Comparison of ENCODE assay signal across 23 cellular contexts in the genomic region with DNA sequence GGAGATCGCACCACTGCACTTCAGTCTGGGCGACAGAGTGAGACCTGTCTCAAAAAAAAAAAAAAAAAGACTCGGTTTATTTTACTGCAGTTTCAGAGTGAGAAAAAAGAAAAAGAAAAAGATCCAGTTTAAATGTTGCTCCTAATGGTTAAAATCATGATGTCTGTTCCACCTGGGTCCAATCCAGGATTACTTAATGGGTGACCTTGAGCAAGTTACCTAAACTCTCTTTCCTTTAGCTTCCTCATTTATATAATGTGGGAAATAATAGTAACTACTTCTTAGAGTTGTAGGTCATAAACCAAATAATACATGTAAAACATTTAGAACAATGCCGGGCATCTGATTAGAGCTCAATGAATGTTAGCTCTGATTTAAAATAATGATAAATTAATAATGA. TPM values are rescaled to one million over a fixed set of nuclear protein-coding genes. Genes with fewer than 3 reads are reported as not detected.
DNase-seq lines count a peak whose midpoint lies in the region; ATAC-seq, FAIRE-seq and TF ChIP-seq lines count a peak whose summit lies in the region.
"Had no signal": no experiment of that assay in that cellular context is flagged by ENCODE, and none has a peak within 500 bp of the region (broad histone marks: within the 10 kb centered on the region; RNA-seq: fewer than 3 reads in every experiment).

No MANE protein-coding gene starts in this region.

- peaks cover 7% of the 10 kb centered on the region for H3K4me1 Mint-ChIP-seq in Caco-2 (ENCODE audit: low read depth, unreplicated experiment)

- no peak for TF ChIP-seq CTCF in body of pancreas (IDR thresholded peaks at IDR 0.05)
- TF ChIP-seq CTCF in liver (IDR thresholded peaks at IDR 0.05; ENCODE audit: low read depth, low read length, missing input control): no peak
- no peak for TF ChIP-seq CTCF in pancreas (IDR thresholded peaks at IDR 0.05)
- no peak for TF ChIP-seq CTCF in Caco-2 (IDR thresholded peaks at IDR 0.05; ENCODE audit: insufficient read depth in 1 of 2, low read depth in 1 of 2, low read length in 1 of 2, severe bottlenecking in 1 of 2, unreplicated experiment in 1 of 2)

- H3K27ac ChIP-seq in body of pancreas (peak overlapping the region in 2 of 4 donors; percentile 13 to 75), liver (ENCODE audit: low read depth in 1 of 2, low read length in 2 of 2) (peak overlapping the region; percentile 84 to 85), pancreas (peak overlapping the region in 2 of 4 donors; percentile 50 to 64), substantia nigra (ENCODE audit: low read depth, low read length, poor library complexity, severe bottlenecking) (no peak overlapping the region)
- H3K27ac ChIP-seq: A549, GM23248 had no signal

- FAIRE-seq in G401.6 (lab: Jason Lieb, UNC) (peak; percentile 36), pancreas (lab: Jason Lieb, UNC) (no peak)
- FAIRE-seq: A549, GM12892, GM19239, H1 had no signal

- DNase-seq in body of pancreas (peak in 2 of 4 donors; percentile 34 to 64), pancreas (peak in 2 of 6 donors; percentile 27), Caco-2 (no peak), posterior vena cava (ENCODE audit: low spot score) (no peak), substantia nigra (lab: John Stamatoyannopoulos, UW) (no peak)
- DNase-seq: 8988T; ACHN; BE2C; Calu3; CD4-positive, alpha-beta T cell; CD8-positive, alpha-beta memory T cell; DMS79 treated with DMSO at 0.1 percent for 48 hours; GM23248; H9 had no signal

- BruUV-seq in Caco-2 (replicated peaks; lab: Mats Ljungman, UMichigan): no TSS peak

- no peaks in the 10 kb centered on the region for H3K27me3 Mint-ChIP-seq in Caco-2 (ENCODE audit: insufficient read depth, unreplicated experiment)

- peak overlapping the region; percentile 27 to 54 for H3K9ac ChIP-seq in liver (ENCODE audit: low read depth in 1 of 2, low read length in 2 of 2)
- H3K9ac ChIP-seq: BLaER1 treated with 17β-estradiol and CSF1 and Interleukin-3, amounts not matched to agents 10 nM and 100 nM; GM23248 had no signal

- H3K4me3 Mint-ChIP-seq in Caco-2 (ENCODE audit: unreplicated experiment): no peak overlapping the region
- H3K4me3 Mint-ChIP-seq: CD14-positive monocyte; CD4-positive, alpha-beta T cell; CD8-positive, alpha-beta memory T cell; H9 had no signal

- 61 to 69% methylated on average over 4 of the region's 4 CpGs for WGBS in body of pancreas, 2 donors
- WGBS in liver: 37% methylated on average over 4 of the region's 4 CpGs
- 64 to 71% methylated on average over 4 of the region's 4 CpGs for WGBS in pancreas, 2 donors

- CTCF ChIA-PET in Caco-2 (lab: Charles Lee): interaction anchor here (0.7 kb wide), 1 partner anchor 19 kb away, joined by 5 read pairs; no protein-coding TSS in a partner anchor

- H3K27ac Mint-ChIP-seq in Caco-2 (ENCODE audit: unreplicated experiment): no peak overlapping the region
- H3K27ac Mint-ChIP-seq: CD14-positive monocyte; CD4-positive, alpha-beta T cell; H9 had no signal

- H3K36me3 ChIP-seq in body of pancreas (replicated peaks in 1 of 2; ENCODE audit: insufficient read depth in 1 of 2, low read depth in 2 of 2): no peaks in the 10 kb centered on the region
- no peaks in the 10 kb centered on the region for H3K36me3 ChIP-seq in liver (ENCODE audit: control insufficient read depth in 4 of 4, insufficient read depth in 3 of 4, low read depth in 1 of 4, low read length in 3 of 4)
- H3K36me3 ChIP-seq in pancreas: no peaks in the 10 kb centered on the region
- H3K36me3 ChIP-seq in Caco-2 (ENCODE audit: control insufficient read depth, insufficient read depth, low read length): no peaks in the 10 kb centered on the region
- H3K36me3 ChIP-seq: BE2C; BLaER1 treated with 17β-estradiol and CSF1 and Interleukin-3, amounts not matched to agents 10 nM and 100 nM had no signal

- ATAC-seq in body of pancreas: peak; percentile 76
- peak; percentile 59 to 75 (median 73) for ATAC-seq in pancreas
- ATAC-seq: A549, HCT116 had no signal

- intact Hi-C loops in body of pancreas (cut with DNase I): no loop called here
- intact Hi-C loops in pancreas (cut with DNase I): no loop called here
- intact Hi-C loops in Caco-2 (cut with micrococcal nuclease; ENCODE audit: unreplicated experiment): no loop called here
- intact Hi-C loops in posterior vena cava (cut with DNase I): no loop called here

- no peaks in the 10 kb centered on the region for H3K9me3 ChIP-seq in body of pancreas
- no peaks in the 10 kb centered on the region for H3K9me3 ChIP-seq in liver (ENCODE audit: control insufficient read depth in 4 of 4, low read length in 3 of 4)
- no peaks in the 10 kb centered on the region for H3K9me3 ChIP-seq in pancreas
- no peaks in the 10 kb centered on the region for H3K9me3 ChIP-seq in Caco-2
- H3K9me3 ChIP-seq: A549; BE2C; BLaER1 treated with 17β-estradiol and CSF1 and Interleukin-3, amounts not matched to agents 10 nM and 100 nM had no signal

- H3K9me3 Mint-ChIP-seq in Caco-2 (ENCODE audit: unreplicated experiment): no peaks in the 10 kb centered on the region
- H3K9me3 Mint-ChIP-seq: CD14-positive monocyte; CD4-positive, alpha-beta T cell; CD8-positive, alpha-beta memory T cell; H9 had no signal

- H3K4me1 ChIP-seq in body of pancreas (peaks cover 18% of the 10 kb centered on the region), liver (ENCODE audit: control insufficient read depth in 4 of 4, insufficient read depth in 4 of 4, low read length in 3 of 4) (peaks cover 0 to 15% (median 5%) of the 10 kb centered on the region in 4 donors), pancreas (peaks cover 0 to 12% (median 9%) of the 10 kb centered on the region in 3 donors), Caco-2 (no peaks in the 10 kb centered on the region)
- H3K4me1 ChIP-seq: A549, BE2C had no signal

- POLR2A ChIA-PET in Caco-2 (lab: Charles Lee): no interaction called here

- no peak for TF ChIP-seq POLR2A in body of pancreas (IDR thresholded peaks at IDR 0.05)

- no peak overlapping the region for H3K4me3 ChIP-seq in body of pancreas
- peak overlapping the region in 2 of 3 donors; percentile 37 to 49 for H3K4me3 ChIP-seq in liver (ENCODE audit: low read depth in 1 of 3, low read length in 3 of 3)
- H3K4me3 ChIP-seq in pancreas: no peak overlapping the region
- H3K4me3 ChIP-seq in Caco-2 (ENCODE audit: low read depth, low read length): no peak overlapping the region
- H3K4me3 ChIP-seq: A549; BLaER1 treated with 17β-estradiol and CSF1 and Interleukin-3, amounts not matched to agents 10 nM and 100 nM; GM23248 had no signal

- H3K36me3 Mint-ChIP-seq in Caco-2 (ENCODE audit: insufficient read depth, unreplicated experiment): no peaks in the 10 kb centered on the region
- H3K36me3 Mint-ChIP-seq: CD14-positive monocyte; CD8-positive, alpha-beta memory T cell had no signal

- H3K27me3 ChIP-seq in body of pancreas (no peaks in the 10 kb centered on the region), liver (ENCODE audit: control insufficient read depth in 4 of 4, insufficient read depth in 4 of 4, low read length in 3 of 4) (no peaks in the 10 kb centered on the region), pancreas (no peaks in the 10 kb centered on the region), Caco-2 (replicated peaks; ENCODE audit: control insufficient read depth, insufficient read depth, low read length) (no peaks in the 10 kb centered on the region)
- H3K27me3 ChIP-seq: BE2C; BLaER1 treated with 17β-estradiol and CSF1 and Interleukin-3, amounts not matched to agents 10 nM and 100 nM had no signal

- no peak for TF ChIP-seq RAD21 in liver (IDR thresholded peaks at IDR 0.05)

TF ChIP-seq in liver, 16 proteins besides CTCF, POLR2A, EP300 and RAD21:
- TF ChIP-seq NR2F2 (IDR thresholded peaks at IDR 0.05) (no peak), HNF4A (conservative IDR thresholded peaks at IDR 0.05) (peak in 1 of 2 donors; percentile 17), HNF4G (IDR thresholded peaks at IDR 0.05) (no peak), JUND (IDR thresholded peaks at IDR 0.05) (peak in 1 of 2 donors; percentile 14), FOXA2 (IDR thresholded peaks at IDR 0.05) (no peak), EGR1 (IDR thresholded peaks at IDR 0.05; ENCODE audit: low read depth in 2 of 2) (no peak), YY1 (IDR thresholded peaks at IDR 0.05) (no peak), RXRA (IDR thresholded peaks at IDR 0.05) (no peak)
- TF ChIP-seq, protein P1, sequence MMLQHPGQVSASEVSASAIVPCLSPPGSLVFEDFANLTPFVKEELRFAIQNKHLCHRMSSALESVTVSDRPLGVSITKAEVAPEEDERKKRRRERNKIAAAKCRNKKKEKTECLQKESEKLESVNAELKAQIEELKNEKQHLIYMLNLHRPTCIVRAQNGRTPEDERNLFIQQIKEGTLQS (IDR thresholded peaks at IDR 0.05): no peak

RNA-seq across cellular contexts. Expression of a gene that starts 19.4 kb away (rescaled TPM):
- total RNA-seq in body of pancreas (10 to 100 TPM; 33.2 to 34.9 TPM), liver (100 to 1,000 TPM in 1 of 2 donors, 10 to 100 TPM in 1; 60.5 to 102 TPM), pancreas (10 to 100 TPM; 25.3 to 51.8 (median 30.7) TPM), Caco-2 (2022) (40.3 and 44.1 TPM in 2 replicates), posterior vena cava (100 to 1,000 TPM; 101 to 114 TPM)
- polyA plus RNA-seq in liver (10 to 100 TPM; 24.1 to 36.9 TPM), pancreas (10 to 100 TPM; 19.8 to 39.5 TPM)

Comparison
In these comparisons a context has a peak if more than half of its experiments do, and no peak if none do; other contexts are left out.
1. H3K4me3 ChIP-seq: peak in liver (2 of 3); none in body of pancreas (0 of 2), pancreas (0 of 4) and Caco-2 (single experiment).